In genomic region chr22:28981818-28982499, GRCh38 we compare ENCODE assay signal across 20 cellular contexts.
A peak's percentile ranks its signal among the peaks of the same experiment; 100 is the strongest.
DNase-seq lines count a peak whose midpoint lies in the region; ATAC-seq, FAIRE-seq and TF ChIP-seq lines count a peak whose summit lies in the region.
"Had no signal": no experiment of that assay in that cellular context is flagged by ENCODE, and none has a peak within 500 bp of the region (broad histone marks: within the 10 kb centered on the region; RNA-seq: fewer than 3 reads in every experiment).

No MANE protein-coding gene starts in this region.

- DNase-seq in Caki2 (ENCODE audit: low read depth), result peak; percentile 52
- peak; percentile 25 for DNase-seq in bronchial epithelial cell (ENCODE audit: low read depth)
- DNase-seq in left lobe of liver (ENCODE audit: low spot score), result no peak
- peak; percentile 97 for DNase-seq in renal cortical epithelial cell (ENCODE audit: low read depth)
- DNase-seq: CD4-positive, alpha-beta T cell; DND-41; GOT3; MV-4-11; NCI-H1417; NCI-H187 treated with DMSO at 0.1 percent for 48 hours; NCI-H2171; NCI-H446; NCI-H748 treated with DMSO at 0.1 percent for 48 hours; PC-9 had no signal

- no peaks in the 10 kb centered on the region for H3K27me3 ChIP-seq in bronchial epithelial cell (ENCODE audit: control insufficient read depth, insufficient read depth, low read length)

- in situ Hi-C loops in Caki2 (cut with HindIII; ENCODE audit: low pct_unique_long_range_greater_than_20kb, low sequenced_read_pairs), result no loop called here

- peaks cover under 1% of the 10 kb centered on the region for H3K36me3 ChIP-seq in bronchial epithelial cell (ENCODE audit: control insufficient read depth, insufficient read depth, low read length)

- TF ChIP-seq CTCF in bronchial epithelial cell (IDR thresholded peaks at IDR 0.05; ENCODE audit: insufficient read depth, low read length, severe bottlenecking), result no peak

- FAIRE-seq in bronchial epithelial cell (lab: Jason Lieb, UNC), result no peak
- FAIRE-seq: D721Med, G401.6, K562 had no signal

- no peak overlapping the region for H3K4me3 ChIP-seq in bronchial epithelial cell (ENCODE audit: low read depth, low read length)
- H3K4me3 ChIP-seq: K562, PC-9 had no signal

- peak; percentile 61 for ATAC-seq in left lobe of liver
- no peak for ATAC-seq in GM18858 (IDR thresholded peaks at IDR 0.05; ENCODE audit: unreplicated experiment)
- no peak for ATAC-seq in HG03571 (IDR thresholded peaks at IDR 0.05; ENCODE audit: unreplicated experiment)
- ATAC-seq in GM21723 (IDR thresholded peaks at IDR 0.05; ENCODE audit: unreplicated experiment), result no peak
- ATAC-seq: K562 had no signal
